ENCODE assay signal across 11 cellular contexts in genomic region chr5:68565427-68565826, GRCh38.
DNase-seq lines count a peak whose midpoint lies in the region; ATAC-seq and TF ChIP-seq lines count a peak whose summit lies in the region.
"Had no signal": no experiment of that assay in that cellular context is flagged by ENCODE, and none has a peak within 500 bp of the region (broad histone marks: within the 10 kb centered on the region; RNA-seq: fewer than 3 reads in every experiment).

No MANE protein-coding gene starts in this region.

- H3K79me2 ChIP-seq in Karpas-422 (ENCODE audit: low read length), result no peaks in the 10 kb centered on the region

- peak; percentile 57 for DNase-seq in Karpas-422
- no peak for DNase-seq in left colon
- no peak for DNase-seq in iPS-NIHi7 (ENCODE audit: extremely low spot score)
- no peak for DNase-seq in stimulated activated CD4-positive, alpha-beta T cell treated with anti-CD3 and anti-CD28 coated beads, Interleukin-15, amount 100 ng/mL, for 24 hours
- DNase-seq in colonic mucosa, result no peak
- no peak for DNase-seq in NCI-H2029 treated with DMSO at 0.1 percent for 48 hours (lab: John Stamatoyannopoulos, UW)
- DNase-seq: left lung, NCI-H146, psoas muscle had no signal

- H3K9ac ChIP-seq in Karpas-422 (ENCODE audit: low read length) (no peak overlapping the region), colonic mucosa (ENCODE audit: low read depth in 2 of 2, low read length in 2 of 2) (no peak overlapping the region)

- no peaks in the 10 kb centered on the region for H3K9me2 ChIP-seq in Karpas-422 (replicated peaks; ENCODE audit: insufficient read depth, low read length)

- no peak overlapping the region for H2AFZ ChIP-seq in Karpas-422 (ENCODE audit: low read length)

- H3K4me1 ChIP-seq in Karpas-422 (ENCODE audit: low read length) (peaks cover 13% of the 10 kb centered on the region), colonic mucosa (no peaks in the 10 kb centered on the region)
- H3K4me1 ChIP-seq: left lung, psoas muscle had no signal

- H3K4me2 ChIP-seq in Karpas-422 (ENCODE audit: low read depth, low read length, poor library complexity, severe bottlenecking), result peak overlapping the region; percentile 40

- ATAC-seq in GM18868 (IDR thresholded peaks at IDR 0.05; ENCODE audit: unreplicated experiment), result peak; percentile 93
- ATAC-seq in HG02610 (IDR thresholded peaks at IDR 0.05; ENCODE audit: unreplicated experiment), result peak; percentile 94
- peak; percentile 24 for ATAC-seq in left colon
- ATAC-seq: left lung, psoas muscle had no signal

- no peaks in the 10 kb centered on the region for H4K20me1 ChIP-seq in Karpas-422 (ENCODE audit: insufficient read depth, low read depth, low read length)

- intact Hi-C loops in left colon (cut with DNase I, micrococcal nuclease) (no loop called here), colonic mucosa (cut with DNase I) (no loop called here)

- H3K27me3 ChIP-seq in Karpas-422 (ENCODE audit: low read length) (peaks cover 3% of the 10 kb centered on the region; the same call in 1 of the 2 replicates), colonic mucosa (no peaks in the 10 kb centered on the region)
- H3K27me3 ChIP-seq: left lung had no signal

- H3K27ac ChIP-seq in Karpas-422 (ENCODE audit: low read length) (no peak overlapping the region), colonic mucosa (no peak overlapping the region)
- H3K27ac ChIP-seq: left lung, psoas muscle had no signal

- no peaks in the 10 kb centered on the region for H3K9me3 ChIP-seq in Karpas-422 (ENCODE audit: low read length)
- H3K9me3 ChIP-seq in colonic mucosa, result no peaks in the 10 kb centered on the region
- H3K9me3 ChIP-seq: psoas muscle had no signal

- H3K4me3 ChIP-seq in Karpas-422 (ENCODE audit: low read length) (no peak overlapping the region), colonic mucosa (no peak overlapping the region)
- H3K4me3 ChIP-seq: left lung, psoas muscle had no signal

- H3K36me3 ChIP-seq in Karpas-422 (ENCODE audit: insufficient read depth, low read length) (no peaks in the 10 kb centered on the region), colonic mucosa (no peaks in the 10 kb centered on the region)
- H3K36me3 ChIP-seq: left lung had no signal

- TF ChIP-seq CTCF in colonic mucosa (IDR thresholded peaks at IDR 0.05), result no peak

Comparison
In these comparisons a context has a peak if more than half of its experiments do, and no peak if none do; other contexts are left out.
1. ATAC-seq: peak in every context shown above with its lines; median percentile 94 in HG02610; 93 in GM18868; 24 in left colon.